In genomic region chr17:13067629-13068303, GRCh38 we compare ENCODE assay signal across 17 cellular contexts. TPM values are rescaled to one million over a fixed set of nuclear protein-coding genes. Genes with fewer than 3 reads are reported as not detected.
DNase-seq lines count a peak whose midpoint lies in the region; ATAC-seq and TF ChIP-seq lines count a peak whose summit lies in the region.
"Had no signal": no experiment of that assay in that cellular context is flagged by ENCODE, and none has a peak within 500 bp of the region (broad histone marks: within the 10 kb centered on the region; RNA-seq: fewer than 3 reads in every experiment).

No MANE protein-coding gene starts in this region.

- no peak overlapping the region for H3K9ac ChIP-seq in GM23248
- H3K9ac ChIP-seq: BLaER1 treated with 17β-estradiol and CSF1 and Interleukin-3, amounts not matched to agents 10 nM and 100 nM had no signal

- TF ChIP-seq CTCF in gastroesophageal sphincter (IDR thresholded peaks at IDR 0.05) = no peak

- no peak for TF ChIP-seq EP300 in gastroesophageal sphincter (IDR thresholded peaks at IDR 0.05)

- H3K9me3 ChIP-seq in GM23248 (ENCODE audit: low read depth) = no peaks in the 10 kb centered on the region
- H3K9me3 ChIP-seq in SJCRH30 (replicated peaks) = no peaks in the 10 kb centered on the region
- H3K9me3 ChIP-seq in gastroesophageal sphincter = peaks cover 0 to 6% (median 0%) of the 10 kb centered on the region in 3 donors

- no peak overlapping the region for H3K4me2 ChIP-seq in GM23248 (ENCODE audit: unreplicated experiment)
- H3K4me2 ChIP-seq: BLaER1 treated with 17β-estradiol and CSF1 and Interleukin-3, amounts not matched to agents 10 nM and 100 nM; GM23338 had no signal

- H3K36me3 Mint-ChIP-seq in stimulated activated effector memory CD8-positive, alpha-beta T cell treated with anti-CD3 and anti-CD28 coated beads, Interleukin-12 subunit alpha, Interleukin-12 subunit beta, amount 100 ng/mL, for 72 hours = no peaks in the 10 kb centered on the region
- H3K36me3 Mint-ChIP-seq: CD8-positive, alpha-beta T cell; IgD-negative memory B cell had no signal

- TF ChIP-seq POLR2A in gastroesophageal sphincter (IDR thresholded peaks at IDR 0.05) = no peak

- H3K4me3 ChIP-seq in GM23248 = no peak overlapping the region
- no peak overlapping the region for H3K4me3 ChIP-seq in SJCRH30
- H3K4me3 ChIP-seq in gastroesophageal sphincter = no peak overlapping the region
- H3K4me3 ChIP-seq: BLaER1 treated with 17β-estradiol and CSF1 and Interleukin-3, amounts not matched to agents 10 nM and 100 nM; GM23338 had no signal

- H3K4me1 ChIP-seq in GM23248 (ENCODE audit: insufficient read depth) = peaks cover 16% of the 10 kb centered on the region
- H3K4me1 ChIP-seq in SJCRH30 = peaks cover 3% of the 10 kb centered on the region; the same call in 1 of the 2 replicates
- H3K4me1 ChIP-seq in gastroesophageal sphincter = no peaks in the 10 kb centered on the region
- H3K4me1 ChIP-seq: BLaER1 treated with 17β-estradiol and CSF1 and Interleukin-3, amounts not matched to agents 10 nM and 100 nM had no signal

- H3F3A ChIP-seq in GM23248 (ENCODE audit: insufficient read depth) = no peaks in the 10 kb centered on the region

- DNase-seq in GM23248 (peak; percentile 65), SJCRH30 (peak; percentile 50 to 51), DMS79 (lab: John Stamatoyannopoulos, UW) (no peak), DMS 273 (lab: John Stamatoyannopoulos, UW; ENCODE audit: unreplicated experiment) (no peak)
- DNase-seq in stimulated activated effector memory CD8-positive, alpha-beta T cell treated with anti-CD3 and anti-CD28 coated beads, Interleukin-12 subunit alpha, Interleukin-12 subunit beta, amount 100 ng/mL, for 72 hours (ENCODE audit: low spot score in 2 of 2) = no peak
- DNase-seq: Calu3; CD8-positive, alpha-beta T cell; DMS 273 treated with DMSO at 0.1 percent for 48 hours; DMS53; H7 had no signal

- no peaks in the 10 kb centered on the region for H3K9me3 Mint-ChIP-seq in stimulated activated effector memory CD8-positive, alpha-beta T cell treated with anti-CD3 and anti-CD28 coated beads, Interleukin-12 subunit alpha, Interleukin-12 subunit beta, amount 100 ng/mL, for 72 hours
- H3K9me3 Mint-ChIP-seq: CD8-positive, alpha-beta T cell had no signal

- no peaks in the 10 kb centered on the region for H3K9me2 ChIP-seq in GM23248 (ENCODE audit: insufficient read depth)

- no peaks in the 10 kb centered on the region for H3K4me1 Mint-ChIP-seq in stimulated activated effector memory CD8-positive, alpha-beta T cell treated with anti-CD3 and anti-CD28 coated beads, Interleukin-12 subunit alpha, Interleukin-12 subunit beta, amount 100 ng/mL, for 72 hours
- H3K4me1 Mint-ChIP-seq: GM23338 had no signal

- H3K79me2 ChIP-seq in GM23248 (ENCODE audit: insufficient read depth) = no peaks in the 10 kb centered on the region

- WGBS in GM23248 (ENCODE audit: low coverage in 1 of 2, low lambda C conversion rate in 2 of 2, missing lambda C conversion rate in 2 of 2), 2 experiments = 18 to 21% methylated on average over 8 of the region's 8 CpGs
- 53 to 65% methylated on average over 4 to 7 of the region's 8 CpGs for WGBS in gastroesophageal sphincter (ENCODE audit: low coverage in 1 of 2), 2 donors

- no peak overlapping the region for H3K27ac Mint-ChIP-seq in stimulated activated effector memory CD8-positive, alpha-beta T cell treated with anti-CD3 and anti-CD28 coated beads, Interleukin-12 subunit alpha, Interleukin-12 subunit beta, amount 100 ng/mL, for 72 hours
- H3K27ac Mint-ChIP-seq: B cell; CD8-positive, alpha-beta T cell; GM23338 had no signal

- no peaks in the 10 kb centered on the region for H4K20me1 ChIP-seq in GM23248 (ENCODE audit: insufficient read depth)
- H4K20me1 ChIP-seq: BLaER1 treated with 17β-estradiol and CSF1 and Interleukin-3, amounts not matched to agents 10 nM and 100 nM had no signal

- H2AFZ ChIP-seq in GM23248 = no peak overlapping the region
- H2AFZ ChIP-seq: GM23338 had no signal

- H3K27me3 ChIP-seq in GM23248 (replicated peaks; ENCODE audit: insufficient read depth) (peaks cover 8% of the 10 kb centered on the region; the same call in 1 of the 2 replicates), SJCRH30 (no peaks in the 10 kb centered on the region), gastroesophageal sphincter (no peaks in the 10 kb centered on the region)
- H3K27me3 ChIP-seq: BLaER1 treated with 17β-estradiol and CSF1 and Interleukin-3, amounts not matched to agents 10 nM and 100 nM had no signal

- peak; percentile 50 for ATAC-seq in gastroesophageal sphincter
- ATAC-seq in stimulated activated effector memory CD8-positive, alpha-beta T cell treated with anti-CD3 and anti-CD28 coated beads, Interleukin-12 subunit alpha, Interleukin-12 subunit beta, amount 100 ng/mL, for 72 hours = peak; percentile 31
- ATAC-seq: CD8-positive, alpha-beta T cell; GM23338; HCT116; HepG2 had no signal

- H3K27ac ChIP-seq in GM23248 (no peak overlapping the region), SJCRH30 (no peak overlapping the region), gastroesophageal sphincter (no peak overlapping the region)
- H3K27ac ChIP-seq: BLaER1 treated with 17β-estradiol and CSF1 and Interleukin-3, amounts not matched to agents 10 nM and 100 nM had no signal

- H3K36me3 ChIP-seq in GM23248 (ENCODE audit: low read depth) = no peaks in the 10 kb centered on the region
- no peaks in the 10 kb centered on the region for H3K36me3 ChIP-seq in SJCRH30
- H3K36me3 ChIP-seq in gastroesophageal sphincter = no peaks in the 10 kb centered on the region
- H3K36me3 ChIP-seq: BLaER1 treated with 17β-estradiol and CSF1 and Interleukin-3, amounts not matched to agents 10 nM and 100 nM had no signal

- H3K4me3 Mint-ChIP-seq in stimulated activated effector memory CD8-positive, alpha-beta T cell treated with anti-CD3 and anti-CD28 coated beads, Interleukin-12 subunit alpha, Interleukin-12 subunit beta, amount 100 ng/mL, for 72 hours = no peak overlapping the region
- H3K4me3 Mint-ChIP-seq: B cell; CD8-positive, alpha-beta T cell; GM23338; IgD-negative memory B cell had no signal

- in situ Hi-C loops in GM23248 (cut with MboI) = no loop called here

RNA-seq across cellular contexts. Expression of gene ELAC2, which starts 49.9 kb away (rescaled TPM):
- 54.8 and 66.5 TPM in 2 replicates for total RNA-seq in GM23248 (2014; rRNA removed; shearing (Covaris generic))
- polyA plus RNA-seq in GM23248 (2016; fragmentation: Nextera tagmentation; extraction: Ambion mirVana) = 42.2 and 44.3 TPM in 2 replicates
- 187 and 208 TPM in 2 replicates for total RNA-seq in SJCRH30 (2014; rRNA removed; shearing (Covaris generic))
- total RNA-seq in gastroesophageal sphincter = 10 to 100 TPM; 54.9 to 97.1 (median 72.2) TPM

Comparison
In these comparisons a context has a peak if more than half of its experiments do, and no peak if none do; other contexts are left out.
1. DNase-seq: peak in GM23248 (single experiment) and SJCRH30 (2 of 2); none in stimulated activated effector memory CD8-positive, alpha-beta T cell treated with anti-CD3 and anti-CD28 coated beads, Interleukin-12 subunit alpha, Interleukin-12 subunit beta, amount 100 ng/mL, for 72 hours (0 of 2), DMS79 (single experiment) and DMS 273 (single experiment).